ENCODE assay signal across 8 cellular contexts in genomic region chr3:25664066-25664809, GRCh38. TPM values are rescaled to one million over a fixed set of nuclear protein-coding genes. Genes with fewer than 3 reads are reported as not detected.
DNase-seq lines count a peak whose midpoint lies in the region; ATAC-seq, FAIRE-seq and TF ChIP-seq lines count a peak whose summit lies in the region.

No MANE protein-coding gene starts in this region.

- CTCF ChIA-PET in WTC11 (lab: Charles Lee) (no interaction called here), mammary epithelial cell (lab: Charles Lee; ENCODE audit: low non-redundant PET) (no interaction called here)

- peak; percentile 28 for ATAC-seq in GM19372 (IDR thresholded peaks at IDR 0.05; ENCODE audit: low read depth, unreplicated experiment)
- peak; percentile 25 for ATAC-seq in HG03460 (IDR thresholded peaks at IDR 0.05; ENCODE audit: unreplicated experiment)
- ATAC-seq in WTC11 = peak; percentile 27

- H3K9ac ChIP-seq in mammary epithelial cell (ENCODE audit: insufficient read depth, low read length) = peak overlapping the region; percentile 77
- peak overlapping the region; percentile 87 for H3K9ac ChIP-seq in keratinocyte (ENCODE audit: control insufficient read depth, extremely low read depth, insufficient read depth, low read length)

- peak overlapping the region; percentile 95 for H3K4me3 Mint-ChIP-seq in WTC11

- H3K4me1 Mint-ChIP-seq in WTC11 = peaks cover 42% of the 10 kb centered on the region

- H3K36me3 Mint-ChIP-seq in WTC11 = no peaks in the 10 kb centered on the region

- H3K79me2 ChIP-seq in mammary epithelial cell (ENCODE audit: insufficient read depth, low read length) (peaks cover 51% of the 10 kb centered on the region), keratinocyte (ENCODE audit: control insufficient read depth, insufficient read depth, low read length) (peaks cover 47% of the 10 kb centered on the region)

- dilution Hi-C loops in mammary epithelial cell (cut with HindIII; ENCODE audit: low sequenced_read_pairs) = no loop called here
- dilution Hi-C loops in keratinocyte (cut with MboI; ENCODE audit: extremely low pct_ligation_motif_present, low sequenced_read_pairs) = no loop called here

- H3K27me3 ChIP-seq in mammary epithelial cell (ENCODE audit: insufficient read depth, low read length) (no peaks in the 10 kb centered on the region), keratinocyte (ENCODE audit: control insufficient read depth, extremely low read depth, insufficient read depth, low read length) (no peaks in the 10 kb centered on the region)

- H3K27ac ChIP-seq in C4-2B (peak overlapping the region; percentile 87), mammary epithelial cell (ENCODE audit: insufficient read depth, low read depth, low read length) (peak overlapping the region; percentile 82), keratinocyte (ENCODE audit: control insufficient read depth, insufficient read depth, low read length) (peak overlapping the region; percentile 86)

- FAIRE-seq in keratinocyte (lab: Jason Lieb, UNC) (no peak), HTR-8/SVneo (lab: Jason Lieb, UNC) (no peak)

- H3K9me3 ChIP-seq in mammary epithelial cell (replicated peaks; ENCODE audit: insufficient read depth, low read length) (no peaks in the 10 kb centered on the region), keratinocyte (ENCODE audit: control insufficient read depth, low read depth, low read length) (no peaks in the 10 kb centered on the region)

- POLR2A ChIA-PET in WTC11 (lab: Charles Lee) = interaction anchor here (1.5 kb wide), 1 partner anchor 119 kb away, joined by 4 read pairs; the partner anchor contains the start of gene NGLY1

- peak overlapping the region; percentile 100 for H3K27ac Mint-ChIP-seq in WTC11

- H3K36me3 ChIP-seq in mammary epithelial cell (ENCODE audit: insufficient read depth, low read length) = no peaks in the 10 kb centered on the region
- H3K36me3 ChIP-seq in keratinocyte (ENCODE audit: control insufficient read depth in 2 of 2, extremely low read depth in 1 of 2, insufficient read depth in 2 of 2, low read length in 2 of 2) = no peaks in the 10 kb centered on the region

- H3K9me1 ChIP-seq in keratinocyte (ENCODE audit: control insufficient read depth, extremely low read depth, insufficient read depth, low read length) = no peaks in the 10 kb centered on the region

- intact Hi-C loops in mammary epithelial cell (cut with micrococcal nuclease) = loop anchor here (2.0 to 10.0 kb wide), 4 partner anchors 81 to 193 kb away; partner anchors contain the start of gene NGLY1

- peaks cover 11% of the 10 kb centered on the region for H3K4me1 ChIP-seq in mammary epithelial cell (ENCODE audit: insufficient read depth, low read length)
- H3K4me1 ChIP-seq in keratinocyte (ENCODE audit: control insufficient read depth, extremely low read depth, insufficient read depth, low read length) = peaks cover 16% of the 10 kb centered on the region

- H3K9me3 Mint-ChIP-seq in WTC11 = no peaks in the 10 kb centered on the region

- in situ Hi-C loops in mammary epithelial cell (cut with MboI; ENCODE audit: low sequenced_read_pairs in 2 of 2) = loop anchor here in 1 of 2 donors (25.0 kb wide), 1 partner anchor 198 kb away; no protein-coding TSS in a partner anchor

- WGBS in mammary epithelial cell (ENCODE audit: low coverage, missing lambda C conversion rate) = 0% methylated on average over 6 of the region's 106 CpGs

- H2AFZ ChIP-seq in mammary epithelial cell (ENCODE audit: low read depth, low read length) (peak overlapping the region; percentile 100), keratinocyte (ENCODE audit: control insufficient read depth, low read length) (peak overlapping the region; percentile 86)

- H3K27me3 Mint-ChIP-seq in WTC11 (ENCODE audit: low read depth) = no peaks in the 10 kb centered on the region

- H3K4me2 ChIP-seq in mammary epithelial cell (ENCODE audit: insufficient read depth, low read depth, low read length) = peak overlapping the region; percentile 88
- peak overlapping the region; percentile 98 for H3K4me2 ChIP-seq in keratinocyte (ENCODE audit: control insufficient read depth, extremely low read depth, insufficient read depth, low read depth, low read length)

- H3K4me3 ChIP-seq in mammary epithelial cell (replicated peaks in 1 of 3; ENCODE audit: insufficient read depth in 1 of 3, low read depth in 2 of 3, low read length in 3 of 3) (peak overlapping the region; percentile 90 to 97 (median 93)), keratinocyte (ENCODE audit: control insufficient read depth in 2 of 3, extremely low read depth in 1 of 3, insufficient read depth in 2 of 3, low read depth in 1 of 3, low read length in 3 of 3) (peak overlapping the region; percentile 81 to 93 (median 85))

- BruUV-seq in mammary epithelial cell (replicated peaks; lab: Mats Ljungman, UMichigan) = TSS peak; percentile 85

- TF ChIP-seq CTCF in C4-2B (conservative IDR thresholded peaks at IDR 0.05) (peak; percentile 10; the same call in 1 of the 2 replicates), WTC11 (IDR thresholded peaks at IDR 0.05) (no peak), mammary epithelial cell (conservative IDR thresholded peaks at IDR 0.05 in 1 of 2, IDR thresholded peaks at IDR 0.05 in 1 of 2; ENCODE audit: extremely low read depth in 1 of 2, insufficient read depth in 1 of 2, low read depth in 1 of 2, low read length in 2 of 2) (no peak), keratinocyte (optimal IDR thresholded peaks at IDR 0.05 in 1 of 3, IDR thresholded peaks at IDR 0.05 in 1 of 3, conservative IDR thresholded peaks at IDR 0.05 in 1 of 3; ENCODE audit: extremely low read depth in 1 of 3, insufficient read depth in 2 of 3, low read length in 3 of 3) (no peak)

- peak; percentile 70 for DNase-seq in WTC11 (ENCODE audit: low spot score)
- peak; percentile 57 for DNase-seq in mammary epithelial cell
- DNase-seq in keratinocyte (ENCODE audit: low read depth, low spot score) = no peak
- peak; percentile 31 to 56 for DNase-seq in stimulated activated CD4-positive, alpha-beta T cell treated with anti-CD3 and anti-CD28 coated beads, Interleukin-15, amount 100 ng/mL, for 1 hour (ENCODE audit: low read depth in 1 of 2, low spot score in 1 of 2)
- DNase-seq in HTR-8/SVneo (ENCODE audit: insufficient read length, low spot score) = no peak

- H4K20me1 ChIP-seq in mammary epithelial cell (ENCODE audit: insufficient read depth, low read length) (peaks cover 2% of the 10 kb centered on the region), keratinocyte (ENCODE audit: control insufficient read depth, extremely low read depth, insufficient read depth, low read length) (peaks cover 4% of the 10 kb centered on the region)

TF ChIP-seq in WTC11, 78 proteins besides CTCF, POLR2A, EP300 and RAD21 (continues in another document):
- TF ChIP-seq, protein P1, sequence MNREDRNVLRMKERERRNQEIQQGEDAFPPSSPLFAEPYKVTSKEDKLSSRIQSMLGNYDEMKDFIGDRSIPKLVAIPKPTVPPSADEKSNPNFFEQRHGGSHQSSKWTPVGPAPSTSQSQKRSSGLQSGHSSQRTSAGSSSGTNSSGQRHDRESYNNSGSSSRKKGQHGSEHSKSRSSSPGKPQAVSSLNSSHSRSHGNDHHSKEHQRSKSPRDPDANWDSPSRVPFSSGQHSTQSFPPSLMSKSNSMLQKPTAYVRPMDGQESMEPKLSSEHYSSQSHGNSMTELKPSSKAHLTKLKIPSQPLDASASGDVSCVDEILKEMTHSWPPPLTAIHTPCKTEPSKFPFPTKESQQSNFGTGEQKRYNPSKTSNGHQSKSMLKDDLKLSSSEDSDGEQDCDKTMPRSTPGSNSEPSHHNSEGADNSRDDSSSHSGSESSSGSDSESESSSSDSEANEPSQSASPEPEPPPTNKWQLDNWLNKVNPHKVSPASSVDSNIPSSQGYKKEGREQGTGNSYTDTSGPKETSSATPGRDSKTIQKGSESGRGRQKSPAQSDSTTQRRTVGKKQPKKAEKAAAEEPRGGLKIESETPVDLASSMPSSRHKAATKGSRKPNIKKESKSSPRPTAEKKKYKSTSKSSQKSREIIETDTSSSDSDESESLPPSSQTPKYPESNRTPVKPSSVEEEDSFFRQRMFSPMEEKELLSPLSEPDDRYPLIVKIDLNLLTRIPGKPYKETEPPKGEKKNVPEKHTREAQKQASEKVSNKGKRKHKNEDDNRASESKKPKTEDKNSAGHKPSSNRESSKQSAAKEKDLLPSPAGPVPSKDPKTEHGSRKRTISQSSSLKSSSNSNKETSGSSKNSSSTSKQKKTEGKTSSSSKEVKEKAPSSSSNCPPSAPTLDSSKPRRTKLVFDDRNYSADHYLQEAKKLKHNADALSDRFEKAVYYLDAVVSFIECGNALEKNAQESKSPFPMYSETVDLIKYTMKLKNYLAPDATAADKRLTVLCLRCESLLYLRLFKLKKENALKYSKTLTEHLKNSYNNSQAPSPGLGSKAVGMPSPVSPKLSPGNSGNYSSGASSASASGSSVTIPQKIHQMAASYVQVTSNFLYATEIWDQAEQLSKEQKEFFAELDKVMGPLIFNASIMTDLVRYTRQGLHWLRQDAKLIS (CRISPR knock-in tag; IDR thresholded peaks at IDR 0.05; ENCODE audit: borderline replicate concordance) = no peak
- TF ChIP-seq, protein P2, sequence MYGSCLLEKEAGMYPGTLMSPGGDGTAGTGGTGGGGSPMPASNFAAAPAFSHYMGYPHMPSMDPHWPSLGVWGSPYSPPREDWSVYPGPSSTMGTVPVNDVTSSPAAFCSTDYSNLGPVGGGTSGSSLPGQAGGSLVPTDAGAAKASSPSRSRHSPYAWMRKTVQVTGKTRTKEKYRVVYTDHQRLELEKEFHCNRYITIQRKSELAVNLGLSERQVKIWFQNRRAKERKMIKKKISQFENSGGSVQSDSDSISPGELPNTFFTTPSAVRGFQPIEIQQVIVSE (CRISPR knock-in tag; IDR thresholded peaks at IDR 0.05; ENCODE audit: borderline replicate concordance) = no peak
- no peak for TF ChIP-seq ZBTB21 (CRISPR knock-in tag; IDR thresholded peaks at IDR 0.05; ENCODE audit: borderline replicate concordance)
- TF ChIP-seq, protein P3, sequence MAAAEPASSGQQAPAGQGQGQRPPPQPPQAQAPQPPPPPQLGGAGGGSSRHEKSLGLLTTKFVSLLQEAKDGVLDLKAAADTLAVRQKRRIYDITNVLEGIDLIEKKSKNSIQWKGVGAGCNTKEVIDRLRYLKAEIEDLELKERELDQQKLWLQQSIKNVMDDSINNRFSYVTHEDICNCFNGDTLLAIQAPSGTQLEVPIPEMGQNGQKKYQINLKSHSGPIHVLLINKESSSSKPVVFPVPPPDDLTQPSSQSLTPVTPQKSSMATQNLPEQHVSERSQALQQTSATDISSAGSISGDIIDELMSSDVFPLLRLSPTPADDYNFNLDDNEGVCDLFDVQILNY (CRISPR knock-in tag; IDR thresholded peaks at IDR 0.05) = no peak

RNA-seq across cellular contexts. Expression of gene TOP2B, which starts 0.5 kb away (rescaled TPM):
- total RNA-seq in WTC11 (2021) (151 to 167 TPM (median 160 TPM) in 3 replicates), mammary epithelial cell (10 to 100 TPM; 46.3 to 72.4 TPM)
- polyA plus RNA-seq in mammary epithelial cell (19.2 TPM), keratinocyte (30.3 to 71.8 TPM (median 34.7 TPM) in 3 replicates)
- polyA minus RNA-seq in mammary epithelial cell (42.4 TPM), keratinocyte (9.1 to 54.8 TPM (median 22.3 TPM) in 3 replicates)
- 74.3 TPM for polyA plus RNA-seq in keratinocyte (2011; ENCODE audit: low read depth)
- 27.7 and 48.3 TPM in 2 replicates for polyA plus RNA-seq in keratinocyte (2011; cell fraction: cytosol; rRNA removed)
- 49.5 and 73.9 TPM in 2 replicates for polyA plus RNA-seq in keratinocyte (2011; cell fraction: nucleus; rRNA removed)
- 27.6 and 52.1 TPM in 2 replicates for polyA plus RNA-seq in keratinocyte (2012; ENCODE audit: low replicate concordance)
- polyA minus RNA-seq in keratinocyte (2011; cell fraction: cytosol; rRNA and poly(A)+ RNA removed) = 19.4 TPM
- 30.6 and 64.1 TPM in 2 replicates for polyA minus RNA-seq in keratinocyte (2011; cell fraction: nucleus; rRNA and poly(A)+ RNA removed)

Comparison
In these comparisons a context has a peak if more than half of its experiments do, and no peak if none do; other contexts are left out.
1. DNase-seq: peak in WTC11 (single experiment), mammary epithelial cell (single experiment) and stimulated activated CD4-positive, alpha-beta T cell treated with anti-CD3 and anti-CD28 coated beads, Interleukin-15, amount 100 ng/mL, for 1 hour (2 of 2); none in keratinocyte (single experiment) and HTR-8/SVneo (single experiment).
2. Peak in every context shown above with its lines, with median percentiles within 50 percentile points of each other: H3K27ac ChIP-seq and ATAC-seq.